Comparison of ENCODE assay signal across 1 cellular context in the genomic region with DNA sequence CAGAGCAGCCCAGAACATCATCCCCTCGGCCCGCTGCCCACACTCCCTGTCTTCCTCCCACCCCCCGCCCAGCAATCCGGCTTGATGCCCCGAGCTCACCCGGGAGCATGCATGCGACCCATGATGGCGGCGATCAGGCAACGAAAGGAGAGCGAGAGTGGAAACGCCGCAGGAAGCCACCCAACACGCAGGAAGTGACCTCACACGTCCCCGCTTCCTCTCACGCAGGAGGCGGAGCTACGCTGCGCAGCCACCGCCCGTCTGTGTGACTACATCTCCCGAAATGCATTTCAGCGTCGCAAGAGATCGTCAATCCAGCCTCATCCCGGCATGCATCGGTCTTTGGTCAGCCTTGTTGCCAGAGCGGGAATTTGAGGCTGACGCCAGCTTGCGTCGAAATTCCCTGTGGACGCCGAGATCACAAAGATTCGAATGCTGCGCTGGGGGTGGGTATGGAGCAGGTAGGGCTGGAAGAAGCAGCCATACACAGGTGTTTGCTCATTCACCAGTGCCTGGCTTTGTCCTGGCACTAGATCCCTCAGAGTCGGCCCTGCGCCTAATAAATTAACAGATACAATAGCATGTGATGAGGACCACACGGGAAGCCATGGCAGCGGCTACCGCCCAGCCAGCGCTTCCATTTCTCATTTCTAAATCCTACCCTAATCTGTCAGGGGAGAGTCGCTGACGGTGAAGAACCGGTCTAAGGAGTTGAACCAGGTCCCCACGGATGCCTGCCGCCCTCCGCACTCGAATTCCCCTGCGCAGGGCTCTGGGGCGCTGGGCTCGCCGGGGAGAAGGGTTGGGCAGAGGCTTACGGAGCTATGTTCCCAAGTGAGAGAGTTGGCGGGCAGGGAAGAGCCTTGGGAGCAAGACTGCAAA.
TF ChIP-seq lines count a peak whose summit lies in the region.

Gene RPS13, minus strand, starts transcription at position 148 of the 882 bp plus-strand sequence. Its CDS starts 26 bp downstream, at position 122.

TF ChIP-seq in K562, 482 proteins besides CTCF, POLR2A, EP300 and RAD21 (continued from another document and continues in another):
- TF ChIP-seq YY1 (IDR thresholded peaks at IDR 0.05; ENCODE audit: borderline replicate concordance in 1 of 3, control insufficient read depth in 1 of 3, extremely low read depth in 1 of 3, insufficient read depth in 3 of 3, insufficient read length in 1 of 3, insufficient replicate concordance in 2 of 3, low read depth in 1 of 3, low read length in 2 of 3) (peak; percentile 68 to 94 (median 91)), NONO (IDR thresholded peaks at IDR 0.05; ENCODE audit: low read depth in 2 of 2, low read length in 1 of 2) (0 out of 4 replicates have a peak, but pooled peaks of 1 of the 2 experiments have one; percentile 5), NKRF (IDR thresholded peaks at IDR 0.05; ENCODE audit: borderline replicate concordance) (peak; percentile 93), TSHZ1 (CRISPR knock-in tag; IDR thresholded peaks at IDR 0.05) (no peak), RREB1 (CRISPR knock-in tag; IDR thresholded peaks at IDR 0.05) (0 out of 2 replicates have a peak, but pooled peaks have one; percentile 9), ZNF589 (CRISPR knock-in tag; IDR thresholded peaks at IDR 0.05; ENCODE audit: low read depth) (no peak), FOXM1 (IDR thresholded peaks at IDR 0.05; ENCODE audit: low read depth) (no peak), FOXM1 (CRISPR knock-in tag; IDR thresholded peaks at IDR 0.05; ENCODE audit: low read depth) (peak; percentile 74; the same call in 1 of the 2 replicates), SP1 (CRISPR knock-in tag; IDR thresholded peaks at IDR 0.05) (peak; percentile 89), NR4A1 (CRISPR knock-in tag; IDR thresholded peaks at IDR 0.05) (no peak), NR4A1 (tag; IDR thresholded peaks at IDR 0.05) (peak; percentile 80), CEBPG (CRISPR knock-in tag; IDR thresholded peaks at IDR 0.05) (peak; percentile 97), CEBPG (tag; conservative IDR thresholded peaks at IDR 0.05 in 1 of 2, IDR thresholded peaks at IDR 0.05 in 1 of 2) (peak in 1 of 2 experiments; percentile 64; a peak in 3 of 4 replicates), ATF6 (CRISPR knock-in tag; IDR thresholded peaks at IDR 0.05) (peak; percentile 92), NFIX (CRISPR knock-in tag; IDR thresholded peaks at IDR 0.05; ENCODE audit: low read depth) (no peak)
- TF ChIP-seq, protein P1, sequence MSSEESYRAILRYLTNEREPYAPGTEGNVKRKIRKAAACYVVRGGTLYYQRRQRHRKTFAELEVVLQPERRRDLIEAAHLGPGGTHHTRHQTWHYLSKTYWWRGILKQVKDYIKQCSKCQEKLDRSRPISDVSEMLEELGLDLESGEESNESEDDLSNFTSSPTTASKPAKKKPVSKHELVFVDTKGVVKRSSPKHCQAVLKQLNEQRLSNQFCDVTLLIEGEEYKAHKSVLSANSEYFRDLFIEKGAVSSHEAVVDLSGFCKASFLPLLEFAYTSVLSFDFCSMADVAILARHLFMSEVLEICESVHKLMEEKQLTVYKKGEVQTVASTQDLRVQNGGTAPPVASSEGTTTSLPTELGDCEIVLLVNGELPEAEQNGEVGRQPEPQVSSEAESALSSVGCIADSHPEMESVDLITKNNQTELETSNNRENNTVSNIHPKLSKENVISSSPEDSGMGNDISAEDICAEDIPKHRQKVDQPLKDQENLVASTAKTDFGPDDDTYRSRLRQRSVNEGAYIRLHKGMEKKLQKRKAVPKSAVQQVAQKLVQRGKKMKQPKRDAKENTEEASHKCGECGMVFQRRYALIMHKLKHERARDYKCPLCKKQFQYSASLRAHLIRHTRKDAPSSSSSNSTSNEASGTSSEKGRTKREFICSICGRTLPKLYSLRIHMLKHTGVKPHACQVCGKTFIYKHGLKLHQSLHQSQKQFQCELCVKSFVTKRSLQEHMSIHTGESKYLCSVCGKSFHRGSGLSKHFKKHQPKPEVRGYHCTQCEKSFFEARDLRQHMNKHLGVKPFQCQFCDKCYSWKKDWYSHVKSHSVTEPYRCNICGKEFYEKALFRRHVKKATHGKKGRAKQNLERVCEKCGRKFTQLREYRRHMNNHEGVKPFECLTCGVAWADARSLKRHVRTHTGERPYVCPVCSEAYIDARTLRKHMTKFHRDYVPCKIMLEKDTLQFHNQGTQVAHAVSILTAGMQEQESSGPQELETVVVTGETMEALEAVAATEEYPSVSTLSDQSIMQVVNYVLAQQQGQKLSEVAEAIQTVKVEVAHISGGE (CRISPR knock-in tag; IDR thresholded peaks at IDR 0.05): peak in 1 of 3 experiments; percentile 74; a peak in 1 of 6 replicates
- TF ChIP-seq, protein P2, sequence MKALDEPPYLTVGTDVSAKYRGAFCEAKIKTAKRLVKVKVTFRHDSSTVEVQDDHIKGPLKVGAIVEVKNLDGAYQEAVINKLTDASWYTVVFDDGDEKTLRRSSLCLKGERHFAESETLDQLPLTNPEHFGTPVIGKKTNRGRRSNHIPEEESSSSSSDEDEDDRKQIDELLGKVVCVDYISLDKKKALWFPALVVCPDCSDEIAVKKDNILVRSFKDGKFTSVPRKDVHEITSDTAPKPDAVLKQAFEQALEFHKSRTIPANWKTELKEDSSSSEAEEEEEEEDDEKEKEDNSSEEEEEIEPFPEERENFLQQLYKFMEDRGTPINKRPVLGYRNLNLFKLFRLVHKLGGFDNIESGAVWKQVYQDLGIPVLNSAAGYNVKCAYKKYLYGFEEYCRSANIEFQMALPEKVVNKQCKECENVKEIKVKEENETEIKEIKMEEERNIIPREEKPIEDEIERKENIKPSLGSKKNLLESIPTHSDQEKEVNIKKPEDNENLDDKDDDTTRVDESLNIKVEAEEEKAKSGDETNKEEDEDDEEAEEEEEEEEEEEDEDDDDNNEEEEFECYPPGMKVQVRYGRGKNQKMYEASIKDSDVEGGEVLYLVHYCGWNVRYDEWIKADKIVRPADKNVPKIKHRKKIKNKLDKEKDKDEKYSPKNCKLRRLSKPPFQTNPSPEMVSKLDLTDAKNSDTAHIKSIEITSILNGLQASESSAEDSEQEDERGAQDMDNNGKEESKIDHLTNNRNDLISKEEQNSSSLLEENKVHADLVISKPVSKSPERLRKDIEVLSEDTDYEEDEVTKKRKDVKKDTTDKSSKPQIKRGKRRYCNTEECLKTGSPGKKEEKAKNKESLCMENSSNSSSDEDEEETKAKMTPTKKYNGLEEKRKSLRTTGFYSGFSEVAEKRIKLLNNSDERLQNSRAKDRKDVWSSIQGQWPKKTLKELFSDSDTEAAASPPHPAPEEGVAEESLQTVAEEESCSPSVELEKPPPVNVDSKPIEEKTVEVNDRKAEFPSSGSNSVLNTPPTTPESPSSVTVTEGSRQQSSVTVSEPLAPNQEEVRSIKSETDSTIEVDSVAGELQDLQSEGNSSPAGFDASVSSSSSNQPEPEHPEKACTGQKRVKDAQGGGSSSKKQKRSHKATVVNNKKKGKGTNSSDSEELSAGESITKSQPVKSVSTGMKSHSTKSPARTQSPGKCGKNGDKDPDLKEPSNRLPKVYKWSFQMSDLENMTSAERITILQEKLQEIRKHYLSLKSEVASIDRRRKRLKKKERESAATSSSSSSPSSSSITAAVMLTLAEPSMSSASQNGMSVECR (CRISPR knock-in tag; IDR thresholded peaks at IDR 0.05): peak; percentile 86; the same call in 1 of the 2 replicates
